8 cellular contexts compared by ENCODE assay signal in the genomic region with DNA sequence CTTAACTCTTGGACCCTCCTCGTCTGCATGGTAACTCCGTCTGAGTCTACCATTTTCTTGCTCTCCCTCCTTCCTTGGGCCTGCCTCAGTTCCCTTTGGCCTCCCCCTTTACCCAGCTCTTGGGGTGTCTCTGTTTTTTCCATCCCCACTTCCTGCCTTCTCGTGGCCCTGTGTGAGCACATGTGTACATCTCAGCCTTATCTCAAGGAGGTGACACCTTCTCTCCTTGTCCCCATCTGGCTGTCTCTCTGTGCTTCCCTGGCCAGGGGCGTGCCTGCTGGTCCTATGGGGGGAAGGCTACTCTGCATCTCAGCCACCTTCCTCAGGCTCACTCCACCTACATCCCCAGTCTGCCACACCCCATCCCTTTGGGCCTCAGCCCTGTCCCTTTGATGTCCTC. TPM values are rescaled to one million over a fixed set of nuclear protein-coding genes. Genes with fewer than 3 reads are reported as not detected.
DNase-seq lines count a peak whose midpoint lies in the region; ATAC-seq and TF ChIP-seq lines count a peak whose summit lies in the region.

No MANE protein-coding gene starts in this region.

- H3T11ph ChIP-seq in H9 (ENCODE audit: low read length): no peak overlapping the region

- no peaks in the 10 kb centered on the region for H3K79me2 ChIP-seq in H9 (ENCODE audit: insufficient read depth, low read length)

- H3K9me3 ChIP-seq in H9 (ENCODE audit: control insufficient read depth, low read depth, low read length) (no peaks in the 10 kb centered on the region), esophagus (ENCODE audit: control insufficient read depth in 2 of 2, insufficient read depth in 1 of 2, low read depth in 1 of 2, low read length in 1 of 2) (no peaks in the 10 kb centered on the region)

- H3K9ac ChIP-seq in H9 (ENCODE audit: extremely low read depth, insufficient read length, low read length): no peak overlapping the region

- no peak overlapping the region for H2AFZ ChIP-seq in H9 (ENCODE audit: low read length)

- H3K18ac ChIP-seq in H9 (ENCODE audit: insufficient read length, low read depth, low read length): no peak overlapping the region

- H2BK15ac ChIP-seq in H9 (ENCODE audit: low read depth, low read length): no peak overlapping the region

- H4K5ac ChIP-seq in H9 (ENCODE audit: insufficient read length, low read depth, low read length): no peak overlapping the region

- no peak overlapping the region for H3K56ac ChIP-seq in H9 (ENCODE audit: insufficient read length, low read depth, low read length)

- H3K4me1 ChIP-seq in H9 (ENCODE audit: insufficient read depth, low read length) (no peaks in the 10 kb centered on the region; the same call in 1 of the 2 replicates), esophagus (ENCODE audit: control insufficient read depth in 2 of 2, insufficient read depth in 2 of 2, low read length in 1 of 2) (peaks cover 0 to 7% of the 10 kb centered on the region in 2 donors)

- peaks cover 18% of the 10 kb centered on the region for H3K27me3 Mint-ChIP-seq in H9 (ENCODE audit: low read depth)
- H3K27me3 Mint-ChIP-seq in T-helper 1 cell treated with Interleukin-12 subunit alpha and Interleukin-12 subunit beta and Interleukin-4 antibody, amounts not matched to agents 30 μg/mL and 1 μg/mL, for 36 hours (ENCODE audit: low read depth): no peaks in the 10 kb centered on the region

- DNase-seq in H9: no peak
- no peak for DNase-seq in NCI-H2081 (lab: John Stamatoyannopoulos, UW)
- DNase-seq in ecto neural progenitor cell (ENCODE audit: low spot score): no peak
- DNase-seq in amniotic stem cell (lab: John Stamatoyannopoulos, UW): no peak

- no CpG with 5 or more reads among the region's 4 CpGs for WGBS in H9 (ENCODE audit: extremely low coverage, insufficient read length, low lambda C conversion rate)
- WGBS in esophagus, 2 donors: 67 to 82% methylated on average over 4 of the region's 4 CpGs

- no peaks in the 10 kb centered on the region for H3K79me1 ChIP-seq in H9 (ENCODE audit: insufficient read depth, low read depth, low read length, poor library complexity, severe bottlenecking)

- peaks cover 2% of the 10 kb centered on the region for H4K20me1 ChIP-seq in H9 (ENCODE audit: control insufficient read depth, insufficient read depth, insufficient read length)

- H4K91ac ChIP-seq in H9 (ENCODE audit: insufficient read length, low read depth, low read length): no peak overlapping the region

- no peak overlapping the region for H2AK5ac ChIP-seq in H9 (ENCODE audit: insufficient read length, low read length)

- H3K4me1 Mint-ChIP-seq in H9: peaks cover 9 to 14% of the 10 kb centered on the region in 2 experiments
- H3K4me1 Mint-ChIP-seq in T-helper 1 cell treated with Interleukin-12 subunit alpha and Interleukin-12 subunit beta and Interleukin-4 antibody, amounts not matched to agents 30 μg/mL and 1 μg/mL, for 36 hours (ENCODE audit: low read depth): peaks cover 26% of the 10 kb centered on the region

- no peak overlapping the region for H2BK5ac ChIP-seq in H9 (ENCODE audit: insufficient read length, low read length)

- no peak overlapping the region for H2BK20ac ChIP-seq in H9 (ENCODE audit: low read depth, low read length, poor library complexity, severe bottlenecking)

- H2BK12ac ChIP-seq in H9 (ENCODE audit: insufficient read length, low read depth, low read length): no peak overlapping the region

- no peak overlapping the region for H3K14ac ChIP-seq in H9 (ENCODE audit: insufficient read depth, low read length)

- H3K27ac ChIP-seq in H9 (ENCODE audit: insufficient read length, low read depth, low read length) (no peak overlapping the region), esophagus (ENCODE audit: low read depth in 2 of 2, low read length in 1 of 2) (peak overlapping the region; percentile 88 to 91), skin epidermis (peak overlapping the region in 20 of 21 experiments; percentile 85 to 97 (median 91))

- H3K27ac Mint-ChIP-seq in H9: peak overlapping the region in 1 of 3 experiments; percentile 27; a peak in 2 of 7 replicates
- H3K27ac Mint-ChIP-seq in T-helper 1 cell treated with Interleukin-12 subunit alpha and Interleukin-12 subunit beta and Interleukin-4 antibody, amounts not matched to agents 30 μg/mL and 1 μg/mL, for 36 hours: peak overlapping the region; percentile 97

- ATAC-seq in HG03196 (IDR thresholded peaks at IDR 0.05; ENCODE audit: unreplicated experiment): no peak

- H3K36me3 Mint-ChIP-seq in H9 (ENCODE audit: insufficient read depth in 1 of 3, low read depth in 3 of 3): no peaks in the 10 kb centered on the region
- peaks cover 4% of the 10 kb centered on the region for H3K36me3 Mint-ChIP-seq in T-helper 1 cell treated with Interleukin-12 subunit alpha and Interleukin-12 subunit beta and Interleukin-4 antibody, amounts not matched to agents 30 μg/mL and 1 μg/mL, for 36 hours (ENCODE audit: low read depth)

- H3K4me2 ChIP-seq in H9 (ENCODE audit: insufficient read depth, insufficient read length, low read length): no peak overlapping the region

- no peak for TF ChIP-seq CTCF in H9 (conservative IDR thresholded peaks at IDR 0.05)

- H3K23ac ChIP-seq in H9 (ENCODE audit: insufficient read length, low read depth, low read length): no peak overlapping the region

- H3K4me3 ChIP-seq in esophagus (ENCODE audit: low read depth in 1 of 2, low read length in 2 of 2) (no peak overlapping the region), skin epidermis (peak overlapping the region in 2 of 7 experiments; percentile 37 to 48)

- no peaks in the 10 kb centered on the region for H3K27me3 ChIP-seq in H9 (ENCODE audit: insufficient read depth, low read length)
- H3K27me3 ChIP-seq in esophagus (ENCODE audit: control insufficient read depth in 1 of 2, insufficient read depth in 2 of 2, low read length in 2 of 2): no peaks in the 10 kb centered on the region

- no peak overlapping the region for H3K4ac ChIP-seq in H9 (ENCODE audit: low read depth, low read length)

- no peak overlapping the region for H4K8ac ChIP-seq in H9 (replicated peaks; ENCODE audit: insufficient read length, low read depth, low read length)

- peak overlapping the region; percentile 76 to 86 for H3K4me3 Mint-ChIP-seq in H9
- peak overlapping the region; percentile 95 for H3K4me3 Mint-ChIP-seq in T-helper 1 cell treated with Interleukin-12 subunit alpha and Interleukin-12 subunit beta and Interleukin-4 antibody, amounts not matched to agents 30 μg/mL and 1 μg/mL, for 36 hours

- no peaks in the 10 kb centered on the region; a peak in 1 of 5 replicates for H3K9me3 Mint-ChIP-seq in H9
- peaks cover 4% of the 10 kb centered on the region for H3K9me3 Mint-ChIP-seq in T-helper 1 cell treated with Interleukin-12 subunit alpha and Interleukin-12 subunit beta and Interleukin-4 antibody, amounts not matched to agents 30 μg/mL and 1 μg/mL, for 36 hours

- H2BK120ac ChIP-seq in H9 (ENCODE audit: low read depth, low read length, poor library complexity, severe bottlenecking): no peak overlapping the region

- H3K36me3 ChIP-seq in esophagus (ENCODE audit: control insufficient read depth in 2 of 2, insufficient read depth in 2 of 2, low read length in 1 of 2): no peaks in the 10 kb centered on the region

- peaks cover 4% of the 10 kb centered on the region for H3K23me2 ChIP-seq in H9 (ENCODE audit: insufficient read length, low read depth, low read length, poor library complexity, severe bottlenecking)

RNA-seq across cellular contexts. Expression of a gene that starts 6.6 kb away (rescaled TPM):
- total RNA-seq in H9 (2021): 0.72 TPM in 2 replicates
- polyA plus RNA-seq in esophagus: 1 to 10 TPM; 2.2 to 3.3 TPM

RNA-seq across cellular contexts. Expression of a gene that starts 9.1 kb away (rescaled TPM):
- total RNA-seq in H9 (2021): 17.5 and 18.3 TPM in 2 replicates
- 10 to 100 TPM; 21.8 to 33.9 TPM for polyA plus RNA-seq in esophagus

RNA-seq across cellular contexts. Expression of a gene that starts 20.4 kb away (rescaled TPM):
- 66.8 and 68.0 TPM in 2 replicates for total RNA-seq in H9 (2021)
- polyA plus RNA-seq in esophagus: 10 to 100 TPM; 10.7 to 35.6 TPM

RNA-seq across cellular contexts. Expression of a gene that starts 45.9 kb away (rescaled TPM):
- 6.1 and 6.9 TPM in 2 replicates for total RNA-seq in H9 (2021)
- polyA plus RNA-seq in esophagus: 10 to 100 TPM in 1 of 2 donors, 1 to 10 TPM in 1; 8.5 to 11.6 TPM

RNA-seq across cellular contexts. Expression of a gene that starts 54.6 kb away (rescaled TPM):
- total RNA-seq in H9 (2021): 36.9 and 37.0 TPM in 2 replicates
- 1 to 10 TPM; 6.8 to 9.6 TPM for polyA plus RNA-seq in esophagus
